Comparison of ENCODE assay signal across 2 cellular contexts in genomic region chr9:137199411-137200121, GRCh38.
TF ChIP-seq lines count a peak whose summit lies in the region.

No MANE protein-coding gene starts in this region.

TF ChIP-seq in A549, 52 proteins besides CTCF, POLR2A, EP300 and RAD21 (continued from another document):
- TF ChIP-seq, protein P1, sequence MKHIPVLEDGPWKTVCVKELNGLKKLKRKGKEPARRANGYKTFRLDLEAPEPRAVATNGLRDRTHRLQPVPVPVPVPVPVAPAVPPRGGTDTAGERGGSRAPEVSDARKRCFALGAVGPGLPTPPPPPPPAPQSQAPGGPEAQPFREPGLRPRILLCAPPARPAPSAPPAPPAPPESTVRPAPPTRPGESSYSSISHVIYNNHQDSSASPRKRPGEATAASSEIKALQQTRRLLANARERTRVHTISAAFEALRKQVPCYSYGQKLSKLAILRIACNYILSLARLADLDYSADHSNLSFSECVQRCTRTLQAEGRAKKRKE (CRISPR knock-in tag; IDR thresholded peaks at IDR 0.05; ENCODE audit: low read depth) = no peak
- TF ChIP-seq FOSB (CRISPR knock-in tag; IDR thresholded peaks at IDR 0.05) (no peak), SMC3 (IDR thresholded peaks at IDR 0.05) (no peak), GATA3 (IDR thresholded peaks at IDR 0.05; ENCODE audit: borderline replicate concordance) (no peak), MAZ (IDR thresholded peaks at IDR 0.05; ENCODE audit: borderline replicate concordance, low read depth, low read length) (no peak), NPAS2 (CRISPR knock-in tag; IDR thresholded peaks at IDR 0.05; ENCODE audit: borderline replicate concordance) (no peak), CBX8 (IDR thresholded peaks at IDR 0.05) (no peak), PBX3 (IDR thresholded peaks at IDR 0.05) (no peak), ESRRA (IDR thresholded peaks at IDR 0.05; ENCODE audit: borderline replicate concordance, low read length) (no peak)
- TF ChIP-seq, protein P2, sequence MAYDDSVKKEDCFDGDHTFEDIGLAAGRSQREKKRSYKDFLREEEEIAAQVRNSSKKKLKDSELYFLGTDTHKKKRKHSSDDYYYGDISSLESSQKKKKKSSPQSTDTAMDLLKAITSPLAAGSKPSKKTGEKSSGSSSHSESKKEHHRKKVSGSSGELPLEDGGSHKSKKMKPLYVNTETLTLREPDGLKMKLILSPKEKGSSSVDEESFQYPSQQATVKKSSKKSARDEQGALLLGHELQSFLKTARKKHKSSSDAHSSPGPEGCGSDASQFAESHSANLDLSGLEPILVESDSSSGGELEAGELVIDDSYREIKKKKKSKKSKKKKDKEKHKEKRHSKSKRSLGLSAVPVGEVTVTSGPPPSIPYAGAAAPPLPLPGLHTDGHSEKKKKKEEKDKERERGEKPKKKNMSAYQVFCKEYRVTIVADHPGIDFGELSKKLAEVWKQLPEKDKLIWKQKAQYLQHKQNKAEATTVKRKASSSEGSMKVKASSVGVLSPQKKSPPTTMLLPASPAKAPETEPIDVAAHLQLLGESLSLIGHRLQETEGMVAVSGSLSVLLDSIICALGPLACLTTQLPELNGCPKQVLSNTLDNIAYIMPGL (CRISPR knock-in tag; IDR thresholded peaks at IDR 0.05; ENCODE audit: borderline replicate concordance) = no peak
- TF ChIP-seq, protein P3, sequence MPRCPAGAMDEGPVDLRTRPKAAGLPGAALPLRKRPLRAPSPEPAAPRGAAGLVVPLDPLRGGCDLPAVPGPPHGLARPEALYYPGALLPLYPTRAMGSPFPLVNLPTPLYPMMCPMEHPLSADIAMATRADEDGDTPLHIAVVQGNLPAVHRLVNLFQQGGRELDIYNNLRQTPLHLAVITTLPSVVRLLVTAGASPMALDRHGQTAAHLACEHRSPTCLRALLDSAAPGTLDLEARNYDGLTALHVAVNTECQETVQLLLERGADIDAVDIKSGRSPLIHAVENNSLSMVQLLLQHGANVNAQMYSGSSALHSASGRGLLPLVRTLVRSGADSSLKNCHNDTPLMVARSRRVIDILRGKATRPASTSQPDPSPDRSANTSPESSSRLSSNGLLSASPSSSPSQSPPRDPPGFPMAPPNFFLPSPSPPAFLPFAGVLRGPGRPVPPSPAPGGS (IDR thresholded peaks at IDR 0.05) = no peak
- TF ChIP-seq, protein P4, sequence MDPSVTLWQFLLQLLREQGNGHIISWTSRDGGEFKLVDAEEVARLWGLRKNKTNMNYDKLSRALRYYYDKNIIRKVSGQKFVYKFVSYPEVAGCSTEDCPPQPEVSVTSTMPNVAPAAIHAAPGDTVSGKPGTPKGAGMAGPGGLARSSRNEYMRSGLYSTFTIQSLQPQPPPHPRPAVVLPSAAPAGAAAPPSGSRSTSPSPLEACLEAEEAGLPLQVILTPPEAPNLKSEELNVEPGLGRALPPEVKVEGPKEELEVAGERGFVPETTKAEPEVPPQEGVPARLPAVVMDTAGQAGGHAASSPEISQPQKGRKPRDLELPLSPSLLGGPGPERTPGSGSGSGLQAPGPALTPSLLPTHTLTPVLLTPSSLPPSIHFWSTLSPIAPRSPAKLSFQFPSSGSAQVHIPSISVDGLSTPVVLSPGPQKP (IDR thresholded peaks at IDR 0.05; ENCODE audit: low read depth, low read length) = no peak

TF ChIP-seq in HEK293, 187 proteins besides CTCF, POLR2A, EP300 and RAD21 (continued from another document):
- TF ChIP-seq ZNF18 (tag by site-specific recombination; IDR thresholded peaks at IDR 0.05) = no peak
- no peak for TF ChIP-seq ZNF555 (tag by site-specific recombination; conservative IDR thresholded peaks at IDR 0.05)
- 0 out of 2 replicates have a peak, but pooled peaks have one; percentile 41 for TF ChIP-seq ZNF394 (tag by site-specific recombination; IDR thresholded peaks at IDR 0.05; ENCODE audit: borderline replicate concordance)
- TF ChIP-seq, protein P5, sequence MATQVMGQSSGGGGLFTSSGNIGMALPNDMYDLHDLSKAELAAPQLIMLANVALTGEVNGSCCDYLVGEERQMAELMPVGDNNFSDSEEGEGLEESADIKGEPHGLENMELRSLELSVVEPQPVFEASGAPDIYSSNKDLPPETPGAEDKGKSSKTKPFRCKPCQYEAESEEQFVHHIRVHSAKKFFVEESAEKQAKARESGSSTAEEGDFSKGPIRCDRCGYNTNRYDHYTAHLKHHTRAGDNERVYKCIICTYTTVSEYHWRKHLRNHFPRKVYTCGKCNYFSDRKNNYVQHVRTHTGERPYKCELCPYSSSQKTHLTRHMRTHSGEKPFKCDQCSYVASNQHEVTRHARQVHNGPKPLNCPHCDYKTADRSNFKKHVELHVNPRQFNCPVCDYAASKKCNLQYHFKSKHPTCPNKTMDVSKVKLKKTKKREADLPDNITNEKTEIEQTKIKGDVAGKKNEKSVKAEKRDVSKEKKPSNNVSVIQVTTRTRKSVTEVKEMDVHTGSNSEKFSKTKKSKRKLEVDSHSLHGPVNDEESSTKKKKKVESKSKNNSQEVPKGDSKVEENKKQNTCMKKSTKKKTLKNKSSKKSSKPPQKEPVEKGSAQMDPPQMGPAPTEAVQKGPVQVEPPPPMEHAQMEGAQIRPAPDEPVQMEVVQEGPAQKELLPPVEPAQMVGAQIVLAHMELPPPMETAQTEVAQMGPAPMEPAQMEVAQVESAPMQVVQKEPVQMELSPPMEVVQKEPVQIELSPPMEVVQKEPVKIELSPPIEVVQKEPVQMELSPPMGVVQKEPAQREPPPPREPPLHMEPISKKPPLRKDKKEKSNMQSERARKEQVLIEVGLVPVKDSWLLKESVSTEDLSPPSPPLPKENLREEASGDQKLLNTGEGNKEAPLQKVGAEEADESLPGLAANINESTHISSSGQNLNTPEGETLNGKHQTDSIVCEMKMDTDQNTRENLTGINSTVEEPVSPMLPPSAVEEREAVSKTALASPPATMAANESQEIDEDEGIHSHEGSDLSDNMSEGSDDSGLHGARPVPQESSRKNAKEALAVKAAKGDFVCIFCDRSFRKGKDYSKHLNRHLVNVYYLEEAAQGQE (tag by site-specific recombination; IDR thresholded peaks at IDR 0.05) = 0 out of 2 replicates have a peak, but pooled peaks have one; percentile 28
- TF ChIP-seq, protein P6, sequence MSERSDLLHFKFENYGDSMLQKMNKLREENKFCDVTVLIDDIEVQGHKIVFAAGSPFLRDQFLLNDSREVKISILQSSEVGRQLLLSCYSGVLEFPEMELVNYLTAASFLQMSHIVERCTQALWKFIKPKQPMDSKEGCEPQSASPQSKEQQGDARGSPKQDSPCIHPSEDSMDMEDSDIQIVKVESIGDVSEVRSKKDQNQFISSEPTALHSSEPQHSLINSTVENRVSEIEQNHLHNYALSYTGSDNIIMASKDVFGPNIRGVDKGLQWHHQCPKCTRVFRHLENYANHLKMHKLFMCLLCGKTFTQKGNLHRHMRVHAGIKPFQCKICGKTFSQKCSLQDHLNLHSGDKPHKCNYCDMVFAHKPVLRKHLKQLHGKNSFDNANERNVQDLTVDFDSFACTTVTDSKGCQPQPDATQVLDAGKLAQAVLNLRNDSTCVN (tag by site-specific recombination; optimal IDR thresholded peaks at IDR 0.05) = peak; percentile 24
- TF ChIP-seq ZNF624 (tag by site-specific recombination; IDR thresholded peaks at IDR 0.05) = no peak
- TF ChIP-seq ZIC2 (tag by site-specific recombination; IDR thresholded peaks at IDR 0.05) = no peak
- TF ChIP-seq ZNF341 (tag by site-specific recombination; IDR thresholded peaks at IDR 0.05; ENCODE audit: low read depth) = peak; percentile 80
- no peak for TF ChIP-seq ZNF354C (tag by site-specific recombination; IDR thresholded peaks at IDR 0.05; ENCODE audit: borderline replicate concordance, low read depth)
- TF ChIP-seq ZNF48 (tag by site-specific recombination; IDR thresholded peaks at IDR 0.05) = no peak
- no peak for TF ChIP-seq ZNF670 (tag by site-specific recombination; IDR thresholded peaks at IDR 0.05; ENCODE audit: low read depth)
- TF ChIP-seq ZSCAN5A (tag by site-specific recombination; IDR thresholded peaks at IDR 0.05) = no peak
- TF ChIP-seq, protein P7, sequence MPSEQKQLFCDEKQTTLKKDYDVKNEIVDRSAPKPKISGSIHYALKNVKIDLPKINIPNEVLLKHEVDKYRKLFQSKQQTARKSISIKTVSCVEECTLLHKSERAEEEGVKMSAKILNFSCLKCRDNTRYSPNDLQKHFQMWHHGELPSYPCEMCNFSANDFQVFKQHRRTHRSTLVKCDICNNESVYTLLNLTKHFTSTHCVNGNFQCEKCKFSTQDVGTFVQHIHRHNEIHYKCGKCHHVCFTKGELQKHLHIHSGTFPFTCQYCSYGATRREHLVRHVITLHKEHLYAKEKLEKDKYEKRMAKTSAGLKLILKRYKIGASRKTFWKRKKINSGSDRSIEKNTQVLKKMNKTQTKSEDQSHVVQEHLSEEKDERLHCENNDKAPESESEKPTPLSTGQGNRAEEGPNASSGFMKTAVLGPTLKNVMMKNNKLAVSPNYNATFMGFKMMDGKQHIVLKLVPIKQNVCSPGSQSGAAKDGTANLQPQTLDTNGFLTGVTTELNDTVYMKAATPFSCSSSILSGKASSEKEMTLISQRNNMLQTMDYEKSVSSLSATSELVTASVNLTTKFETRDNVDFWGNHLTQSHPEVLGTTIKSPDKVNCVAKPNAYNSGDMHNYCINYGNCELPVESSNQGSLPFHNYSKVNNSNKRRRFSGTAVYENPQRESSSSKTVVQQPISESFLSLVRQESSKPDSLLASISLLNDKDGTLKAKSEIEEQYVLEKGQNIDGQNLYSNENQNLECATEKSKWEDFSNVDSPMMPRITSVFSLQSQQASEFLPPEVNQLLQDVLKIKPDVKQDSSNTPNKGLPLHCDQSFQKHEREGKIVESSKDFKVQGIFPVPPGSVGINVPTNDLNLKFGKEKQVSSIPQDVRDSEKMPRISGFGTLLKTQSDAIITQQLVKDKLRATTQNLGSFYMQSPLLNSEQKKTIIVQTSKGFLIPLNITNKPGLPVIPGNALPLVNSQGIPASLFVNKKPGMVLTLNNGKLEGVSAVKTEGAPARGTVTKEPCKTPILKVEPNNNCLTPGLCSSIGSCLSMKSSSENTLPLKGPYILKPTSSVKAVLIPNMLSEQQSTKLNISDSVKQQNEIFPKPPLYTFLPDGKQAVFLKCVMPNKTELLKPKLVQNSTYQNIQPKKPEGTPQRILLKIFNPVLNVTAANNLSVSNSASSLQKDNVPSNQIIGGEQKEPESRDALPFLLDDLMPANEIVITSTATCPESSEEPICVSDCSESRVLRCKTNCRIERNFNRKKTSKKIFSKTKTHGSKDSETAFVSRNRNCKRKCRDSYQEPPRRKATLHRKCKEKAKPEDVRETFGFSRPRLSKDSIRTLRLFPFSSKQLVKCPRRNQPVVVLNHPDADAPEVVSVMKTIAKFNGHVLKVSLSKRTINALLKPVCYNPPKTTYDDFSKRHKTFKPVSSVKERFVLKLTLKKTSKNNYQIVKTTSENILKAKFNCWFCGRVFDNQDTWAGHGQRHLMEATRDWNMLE (tag by site-specific recombination; conservative IDR thresholded peaks at IDR 0.05; ENCODE audit: low read depth) = no peak
- no peak for TF ChIP-seq HOXD13 (CRISPR knock-in tag; IDR thresholded peaks at IDR 0.05; ENCODE audit: borderline replicate concordance)
- TF ChIP-seq ZNF707 (tag by site-specific recombination; IDR thresholded peaks at IDR 0.05) = no peak
- no peak for TF ChIP-seq ZNF311 (tag by site-specific recombination; IDR thresholded peaks at IDR 0.05; ENCODE audit: borderline replicate concordance)
- TF ChIP-seq ZNF701 (tag by site-specific recombination; IDR thresholded peaks at IDR 0.05) = no peak
- no peak for TF ChIP-seq ZBTB49 (tag by site-specific recombination; IDR thresholded peaks at IDR 0.05; ENCODE audit: low read depth)
- no peak for TF ChIP-seq ZNF223 (tag by site-specific recombination; IDR thresholded peaks at IDR 0.05)
- TF ChIP-seq IKZF3 (tag by site-specific recombination; IDR thresholded peaks at IDR 0.05) = 0 out of 2 replicates have a peak, but pooled peaks have one; percentile 18
- no peak for TF ChIP-seq ZNF660 (tag by site-specific recombination; IDR thresholded peaks at IDR 0.05)
- no peak for TF ChIP-seq ZFP69B (tag by site-specific recombination; IDR thresholded peaks at IDR 0.05)
- no peak for TF ChIP-seq ZNF747 (tag by site-specific recombination; IDR thresholded peaks at IDR 0.05)
- 0 out of 2 replicates have a peak, but pooled peaks have one; percentile 26 for TF ChIP-seq SP3 (tag by site-specific recombination; IDR thresholded peaks at IDR 0.05)
- TF ChIP-seq ZNF792 (tag by site-specific recombination; IDR thresholded peaks at IDR 0.05) = no peak
- no peak for TF ChIP-seq ZSCAN16 (tag by site-specific recombination; IDR thresholded peaks at IDR 0.05)
- no peak for TF ChIP-seq ZBTB17 (tag by site-specific recombination; IDR thresholded peaks at IDR 0.05)
- TF ChIP-seq ZNF610 (tag by site-specific recombination; IDR thresholded peaks at IDR 0.05; ENCODE audit: borderline replicate concordance) = no peak
- TF ChIP-seq ZNF529 (tag by site-specific recombination; IDR thresholded peaks at IDR 0.05; ENCODE audit: insufficient replicate concordance) = no peak
- TF ChIP-seq SP2 (tag by site-specific recombination; IDR thresholded peaks at IDR 0.05) = peak; percentile 69
- no peak for TF ChIP-seq ZNF114 (tag by site-specific recombination; IDR thresholded peaks at IDR 0.05)
